22 cellular contexts compared by ENCODE assay signal in the genomic region with DNA sequence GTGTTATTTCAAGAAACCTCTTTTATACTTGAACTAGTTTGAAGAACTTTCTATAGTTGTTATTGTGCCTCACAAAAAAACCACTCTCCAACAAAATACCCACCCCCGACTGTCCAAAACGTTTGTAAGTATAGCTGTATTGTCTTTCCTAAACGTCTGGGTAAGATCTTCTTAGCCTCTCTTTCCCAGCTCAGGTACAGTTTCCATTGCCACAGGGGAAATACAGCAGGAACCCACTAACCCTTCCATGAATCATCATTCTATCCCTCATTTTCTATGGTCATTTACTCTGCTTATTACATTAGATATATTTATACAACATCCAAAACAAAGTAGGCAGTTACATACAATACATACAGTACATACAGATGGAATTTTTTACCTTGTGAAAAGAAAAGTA.
A peak's percentile ranks its signal among the peaks of the same experiment; 100 is the strongest.
DNase-seq lines count a peak whose midpoint lies in the region; ATAC-seq, FAIRE-seq and TF ChIP-seq lines count a peak whose summit lies in the region.
"Had no signal": no experiment of that assay in that cellular context is flagged by ENCODE, and none has a peak within 500 bp of the region (broad histone marks: within the 10 kb centered on the region; RNA-seq: fewer than 3 reads in every experiment).

No MANE protein-coding gene starts in this region.

- H2AFZ ChIP-seq in HCT116 (ENCODE audit: low read depth, low read length, poor library complexity, severe bottlenecking) (peak overlapping the region; percentile 28), keratinocyte (ENCODE audit: control insufficient read depth, low read length) (peak overlapping the region; percentile 44)
- H2AFZ ChIP-seq: GM23248 had no signal

- H3K27ac ChIP-seq in HCT116 (ENCODE audit: low read depth, low read length) (no peak overlapping the region), keratinocyte (ENCODE audit: control insufficient read depth, insufficient read depth, low read length) (no peak overlapping the region)
- H3K27ac ChIP-seq: GM23248, HL-60 had no signal

- H3K9me2 ChIP-seq in HCT116 (ENCODE audit: insufficient read depth): no peaks in the 10 kb centered on the region; the same call in 1 of the 2 replicates

- H4K20me1 ChIP-seq in HCT116 (ENCODE audit: insufficient read depth) (no peaks in the 10 kb centered on the region), keratinocyte (ENCODE audit: control insufficient read depth, extremely low read depth, insufficient read depth, low read length) (no peaks in the 10 kb centered on the region)

- no peak for FAIRE-seq in bronchial epithelial cell (lab: Jason Lieb, UNC)
- no peak for FAIRE-seq in keratinocyte (lab: Jason Lieb, UNC)
- FAIRE-seq: GM12878, GM19239, H54 had no signal

- no peak for TF ChIP-seq RAD21 in HCT116 (IDR thresholded peaks at IDR 0.05; ENCODE audit: low read depth)

- DNase-seq in HCT116 (ENCODE audit: low read depth, low spot score): no peak
- peak; percentile 32 for DNase-seq in M059J (ENCODE audit: low read depth)
- DNase-seq in bronchial epithelial cell (ENCODE audit: low read depth): peak; percentile 66
- DNase-seq in keratinocyte (ENCODE audit: low read depth, low spot score): no peak
- no peak for DNase-seq in Ammon's horn (ENCODE audit: low spot score)
- DNase-seq: BE2C; C1 segment of cervical spinal cord; CD4-positive, CD25-positive, alpha-beta regulatory T cell; CD8-positive, alpha-beta memory T cell; COR-L47; DMS 273 treated with DMSO at 0.1 percent for 48 hours; DMS53; DND-41; EL; GM23248; HCEC 1CT had no signal

- H3K27me3 ChIP-seq in HCT116 (ENCODE audit: insufficient read depth, low read length): no peaks in the 10 kb centered on the region
- no peaks in the 10 kb centered on the region for H3K27me3 ChIP-seq in bronchial epithelial cell (ENCODE audit: control insufficient read depth, insufficient read depth, low read length)
- H3K27me3 ChIP-seq in keratinocyte (ENCODE audit: control insufficient read depth, extremely low read depth, insufficient read depth, low read length): no peaks in the 10 kb centered on the region
- H3K27me3 ChIP-seq: BE2C had no signal

- POLR2A ChIA-PET in HCT116 (lab: Charles Lee): no interaction called here

- no peak overlapping the region for H3K4me3 ChIP-seq in HCT116 (replicated peaks in 1 of 2; ENCODE audit: low read depth in 1 of 2, low read length in 2 of 2)
- H3K4me3 ChIP-seq in bronchial epithelial cell (ENCODE audit: low read depth, low read length): no peak overlapping the region
- no peak overlapping the region for H3K4me3 ChIP-seq in keratinocyte (ENCODE audit: control insufficient read depth in 2 of 3, extremely low read depth in 1 of 3, insufficient read depth in 2 of 3, low read depth in 1 of 3, low read length in 3 of 3)
- H3K4me3 ChIP-seq: GM12878, GM23248 had no signal

- RAD21 ChIA-PET in HCT116 (lab: Charles Lee; ENCODE audit: low non-redundant PET in 1 of 2, low total read pairs in 2 of 2, uncharacterized antibody in 2 of 2, unreplicated experiment in 2 of 2): no interaction called here

- dilution Hi-C loops in keratinocyte (cut with MboI; ENCODE audit: extremely low pct_ligation_motif_present, low sequenced_read_pairs): no loop called here

- H3K9me1 ChIP-seq in keratinocyte (ENCODE audit: control insufficient read depth, extremely low read depth, insufficient read depth, low read length): no peaks in the 10 kb centered on the region

- TF ChIP-seq CTCF in HCT116 (IDR thresholded peaks at IDR 0.05 in 2 of 3, conservative IDR thresholded peaks at IDR 0.05 in 1 of 3; ENCODE audit: borderline replicate concordance in 1 of 3, insufficient read depth in 1 of 3, low read depth in 2 of 3, low read length in 2 of 3) (no peak), bronchial epithelial cell (IDR thresholded peaks at IDR 0.05; ENCODE audit: insufficient read depth, low read length, severe bottlenecking) (no peak), keratinocyte (optimal IDR thresholded peaks at IDR 0.05 in 1 of 3, IDR thresholded peaks at IDR 0.05 in 1 of 3, conservative IDR thresholded peaks at IDR 0.05 in 1 of 3; ENCODE audit: extremely low read depth in 1 of 3, insufficient read depth in 2 of 3, low read length in 3 of 3) (no peak)

- H3K79me2 ChIP-seq in HCT116 (ENCODE audit: insufficient read depth, low read length) (no peaks in the 10 kb centered on the region), keratinocyte (ENCODE audit: control insufficient read depth, insufficient read depth, low read length) (no peaks in the 10 kb centered on the region)

- H3K36me3 ChIP-seq in HCT116 (ENCODE audit: control insufficient read depth in 1 of 2, insufficient read depth in 2 of 2, low read length in 2 of 2) (no peaks in the 10 kb centered on the region), bronchial epithelial cell (ENCODE audit: control insufficient read depth, insufficient read depth, low read length) (no peaks in the 10 kb centered on the region), keratinocyte (ENCODE audit: control insufficient read depth in 2 of 2, extremely low read depth in 1 of 2, insufficient read depth in 2 of 2, low read length in 2 of 2) (no peaks in the 10 kb centered on the region)
- H3K36me3 ChIP-seq: BE2C had no signal

- TF ChIP-seq POLR2A in HCT116 (IDR thresholded peaks at IDR 0.05; ENCODE audit: borderline replicate concordance, extremely low read depth, insufficient read depth, insufficient read length): no peak

- ATAC-seq in HCT116 (no peak), HG02870 (IDR thresholded peaks at IDR 0.05; ENCODE audit: unreplicated experiment) (no peak), HG03378 (IDR thresholded peaks at IDR 0.05; ENCODE audit: unreplicated experiment) (no peak)
- ATAC-seq: GM12878 had no signal

- H3K9me3 ChIP-seq in HCT116 (ENCODE audit: control insufficient read depth in 1 of 2, insufficient read depth in 1 of 2, low read depth in 1 of 2, low read length in 2 of 2) (no peaks in the 10 kb centered on the region), keratinocyte (ENCODE audit: control insufficient read depth, low read depth, low read length) (no peaks in the 10 kb centered on the region)
- H3K9me3 ChIP-seq: BE2C had no signal

- H3K9ac ChIP-seq in HCT116 (ENCODE audit: low read length): no peak overlapping the region
- H3K9ac ChIP-seq in keratinocyte (ENCODE audit: control insufficient read depth, extremely low read depth, insufficient read depth, low read length): no peak overlapping the region
- H3K9ac ChIP-seq: GM23248 had no signal

- intact Hi-C loops in HCT116 (cut with micrococcal nuclease): no loop called here

- H3K4me1 ChIP-seq in HCT116 (ENCODE audit: control insufficient read depth in 1 of 2, insufficient read depth in 2 of 2, low read length in 2 of 2) (peaks cover 0 to 6% of the 10 kb centered on the region in 2 experiments; a peak in 1 of 4 replicates), keratinocyte (ENCODE audit: control insufficient read depth, extremely low read depth, insufficient read depth, low read length) (peaks cover 2% of the 10 kb centered on the region)

- no TSS peak for BruUV-seq in HCT116 (replicated peaks; lab: Mats Ljungman, UMichigan)

- CTCF ChIA-PET in HCT116 (lab: Charles Lee): no interaction called here

- H3K4me2 ChIP-seq in HCT116 (ENCODE audit: low read length): no peak overlapping the region
- H3K4me2 ChIP-seq in keratinocyte (ENCODE audit: control insufficient read depth, extremely low read depth, insufficient read depth, low read depth, low read length): no peak overlapping the region

TF ChIP-seq in HCT116, 20 proteins besides CTCF, POLR2A, EP300 and RAD21:
- TF ChIP-seq CBX3 (IDR thresholded peaks at IDR 0.05; ENCODE audit: low read depth): no peak

Comparison
In these comparisons a context has a peak if more than half of its experiments do, and no peak if none do; other contexts are left out.
1. DNase-seq: peak in M059J (single experiment) and bronchial epithelial cell (single experiment); none in HCT116 (single experiment), keratinocyte (single experiment) and Ammon's horn (single experiment).